1 cellular context compared by ENCODE assay signal in genomic region chr10:42979181-42979580, GRCh38.
TF ChIP-seq lines count a peak whose summit lies in the region.

No MANE protein-coding gene starts in this region.

TF ChIP-seq in K562, 482 proteins besides CTCF, POLR2A, EP300 and RAD21 (continued from another document):
- TF ChIP-seq RNF219 (CRISPR knock-in tag; IDR thresholded peaks at IDR 0.05) (no peak), POLR2AphosphoS5 (IDR thresholded peaks at IDR 0.05; ENCODE audit: control insufficient read depth, insufficient read depth, low read depth, low read length) (no peak), ARID1B (IDR thresholded peaks at IDR 0.05) (peak; percentile 32; the same call in 1 of the 2 replicates), HMGN3 (IDR thresholded peaks at IDR 0.05; ENCODE audit: borderline replicate concordance, extremely low read depth, insufficient read length, low read depth, low read length) (no peak), ARID2 (IDR thresholded peaks at IDR 0.05) (no peak), SRSF1 (IDR thresholded peaks at IDR 0.05; ENCODE audit: low read depth, low read length) (no peak)
